Comparison of ENCODE assay signal across 1 cellular context in the genomic region with DNA sequence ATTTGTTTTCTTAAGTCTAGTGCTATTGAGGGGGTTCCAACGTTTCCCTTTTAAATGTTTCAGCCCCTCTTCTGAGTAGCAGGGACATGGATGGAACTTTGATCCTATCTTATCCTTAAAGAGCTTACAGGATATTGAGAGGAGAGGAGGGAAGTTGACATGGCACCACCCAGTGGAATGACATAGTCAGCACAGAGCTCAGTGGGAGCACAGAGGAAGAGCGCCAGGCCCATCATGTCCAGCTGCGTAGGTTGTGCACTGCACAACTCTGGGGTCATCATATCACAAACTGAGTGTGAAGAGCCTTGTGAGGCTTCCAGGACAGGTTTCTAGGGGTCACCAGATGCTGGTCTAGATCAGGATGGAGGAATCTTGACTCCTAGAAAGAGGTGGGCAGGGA.
TF ChIP-seq lines count a peak whose summit lies in the region.

No MANE protein-coding gene starts in this region.

TF ChIP-seq in WTC11, 78 proteins besides CTCF, POLR2A, EP300 and RAD21 (continued from another document):
- no peak for TF ChIP-seq HMGXB4 (CRISPR knock-in tag; IDR thresholded peaks at IDR 0.05)
- TF ChIP-seq TCF7 (CRISPR knock-in tag; IDR thresholded peaks at IDR 0.05; ENCODE audit: low read depth), result no peak
- TF ChIP-seq, protein P1, sequence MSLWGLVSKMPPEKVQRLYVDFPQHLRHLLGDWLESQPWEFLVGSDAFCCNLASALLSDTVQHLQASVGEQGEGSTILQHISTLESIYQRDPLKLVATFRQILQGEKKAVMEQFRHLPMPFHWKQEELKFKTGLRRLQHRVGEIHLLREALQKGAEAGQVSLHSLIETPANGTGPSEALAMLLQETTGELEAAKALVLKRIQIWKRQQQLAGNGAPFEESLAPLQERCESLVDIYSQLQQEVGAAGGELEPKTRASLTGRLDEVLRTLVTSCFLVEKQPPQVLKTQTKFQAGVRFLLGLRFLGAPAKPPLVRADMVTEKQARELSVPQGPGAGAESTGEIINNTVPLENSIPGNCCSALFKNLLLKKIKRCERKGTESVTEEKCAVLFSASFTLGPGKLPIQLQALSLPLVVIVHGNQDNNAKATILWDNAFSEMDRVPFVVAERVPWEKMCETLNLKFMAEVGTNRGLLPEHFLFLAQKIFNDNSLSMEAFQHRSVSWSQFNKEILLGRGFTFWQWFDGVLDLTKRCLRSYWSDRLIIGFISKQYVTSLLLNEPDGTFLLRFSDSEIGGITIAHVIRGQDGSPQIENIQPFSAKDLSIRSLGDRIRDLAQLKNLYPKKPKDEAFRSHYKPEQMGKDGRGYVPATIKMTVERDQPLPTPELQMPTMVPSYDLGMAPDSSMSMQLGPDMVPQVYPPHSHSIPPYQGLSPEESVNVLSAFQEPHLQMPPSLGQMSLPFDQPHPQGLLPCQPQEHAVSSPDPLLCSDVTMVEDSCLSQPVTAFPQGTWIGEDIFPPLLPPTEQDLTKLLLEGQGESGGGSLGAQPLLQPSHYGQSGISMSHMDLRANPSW (CRISPR knock-in tag; conservative IDR thresholded peaks at IDR 0.05; ENCODE audit: low read depth), result no peak
